In genomic region chr7:6636741-6637543, GRCh38 we compare ENCODE assay signal across 1 cellular context.
A peak's percentile ranks its signal among the peaks of the same experiment; 100 is the strongest.
TF ChIP-seq lines count a peak whose summit lies in the region.

ZNF316 (plus strand) TSS chr7:6637318; CDS start chr7:6642410, 5,092 bp downstream.

TF ChIP-seq in SK-N-SH, 30 proteins besides CTCF, POLR2A, EP300 and RAD21 (continued from another document):
- TF ChIP-seq EZH2phosphoT487 (IDR thresholded peaks at IDR 0.05; ENCODE audit: borderline replicate concordance, low read depth) (no peak), YY1 (IDR thresholded peaks at IDR 0.05; ENCODE audit: low read depth) (no peak), PBX3 (IDR thresholded peaks at IDR 0.05) (peak; percentile 36; the same call in 1 of the 2 replicates), NRF1 (IDR thresholded peaks at IDR 0.05; ENCODE audit: low read depth, low read length) (0 out of 2 replicates have a peak, but pooled peaks have one; percentile 7), GABPA (IDR thresholded peaks at IDR 0.05; ENCODE audit: low read depth) (peak; percentile 85), SMC3 (IDR thresholded peaks at IDR 0.05; ENCODE audit: low read depth, low read length) (no peak), POLR2AphosphoS5 (IDR thresholded peaks at IDR 0.05; ENCODE audit: low read depth, low read length) (peak; percentile 62), TEAD4 (IDR thresholded peaks at IDR 0.05; ENCODE audit: borderline replicate concordance, insufficient read depth) (no peak), ELF1 (IDR thresholded peaks at IDR 0.05) (0 out of 2 replicates have a peak, but pooled peaks have one; percentile 49), USF1 (IDR thresholded peaks at IDR 0.05; ENCODE audit: borderline replicate concordance, low read depth) (peak; percentile 91), FOXJ3 (CRISPR knock-in tag; IDR thresholded peaks at IDR 0.05) (no peak), MXI1 (IDR thresholded peaks at IDR 0.05; ENCODE audit: low read depth, low read length) (no peak), CHD2 (IDR thresholded peaks at IDR 0.05; ENCODE audit: low read length, partially characterized antibody) (peak; percentile 13), SIN3A (IDR thresholded peaks at IDR 0.05; ENCODE audit: borderline replicate concordance, low read depth, low read length) (no peak; the same call in 1 of the 2 replicates), RXRA (IDR thresholded peaks at IDR 0.05; ENCODE audit: borderline replicate concordance, low read depth) (no peak), REST (IDR thresholded peaks at IDR 0.05; ENCODE audit: low read depth, low read length) (no peak), GATA2 (CRISPR knock-in tag; IDR thresholded peaks at IDR 0.05) (no peak), MEF2A (IDR thresholded peaks at IDR 0.05; ENCODE audit: borderline replicate concordance, low read depth) (no peak)
- TF ChIP-seq, protein P1, sequence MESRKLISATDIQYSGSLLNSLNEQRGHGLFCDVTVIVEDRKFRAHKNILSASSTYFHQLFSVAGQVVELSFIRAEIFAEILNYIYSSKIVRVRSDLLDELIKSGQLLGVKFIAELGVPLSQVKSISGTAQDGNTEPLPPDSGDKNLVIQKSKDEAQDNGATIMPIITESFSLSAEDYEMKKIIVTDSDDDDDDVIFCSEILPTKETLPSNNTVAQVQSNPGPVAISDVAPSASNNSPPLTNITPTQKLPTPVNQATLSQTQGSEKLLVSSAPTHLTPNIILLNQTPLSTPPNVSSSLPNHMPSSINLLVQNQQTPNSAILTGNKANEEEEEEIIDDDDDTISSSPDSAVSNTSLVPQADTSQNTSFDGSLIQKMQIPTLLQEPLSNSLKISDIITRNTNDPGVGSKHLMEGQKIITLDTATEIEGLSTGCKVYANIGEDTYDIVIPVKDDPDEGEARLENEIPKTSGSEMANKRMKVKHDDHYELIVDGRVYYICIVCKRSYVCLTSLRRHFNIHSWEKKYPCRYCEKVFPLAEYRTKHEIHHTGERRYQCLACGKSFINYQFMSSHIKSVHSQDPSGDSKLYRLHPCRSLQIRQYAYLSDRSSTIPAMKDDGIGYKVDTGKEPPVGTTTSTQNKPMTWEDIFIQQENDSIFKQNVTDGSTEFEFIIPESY (IDR thresholded peaks at IDR 0.05; ENCODE audit: borderline replicate concordance, low read depth) = no peak
